In the genomic region with DNA sequence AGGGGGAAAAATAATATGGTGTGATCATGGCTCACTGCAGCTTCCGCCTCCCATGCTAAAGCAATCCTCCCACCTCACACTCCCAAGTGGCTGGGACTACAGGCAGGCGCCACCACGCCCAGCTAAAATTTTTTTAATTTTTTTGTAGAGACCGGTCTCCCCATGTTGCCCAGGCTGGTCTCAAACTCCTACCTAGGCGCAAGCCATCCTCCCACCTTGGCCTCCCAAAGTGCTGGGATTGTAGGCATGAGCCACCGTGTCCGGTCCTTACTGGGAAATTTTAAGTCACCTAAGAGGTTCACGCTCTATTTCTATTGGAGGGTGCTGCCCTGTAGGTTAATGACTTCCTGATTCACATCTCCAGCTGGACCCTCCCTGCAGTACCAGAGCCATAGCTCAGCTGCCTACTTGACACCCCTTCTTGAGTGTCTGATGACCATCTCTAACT, we compare ENCODE assay signal across 7 cellular contexts. TPM values are rescaled to one million over a fixed set of nuclear protein-coding genes. Genes with fewer than 3 reads are reported as not detected.
DNase-seq lines count a peak whose midpoint lies in the region; TF ChIP-seq lines count a peak whose summit lies in the region.

No MANE protein-coding gene starts in this region.

- peak overlapping the region; percentile 75 for H3K4me3 ChIP-seq in HEK293 (ENCODE audit: low read depth, low read length)
- H3K4me3 ChIP-seq in SJSA1 = peak overlapping the region; percentile 64
- H3K4me3 ChIP-seq in neutrophil (ENCODE audit: low read depth in 1 of 2, low read length in 1 of 2) = peak overlapping the region; percentile 81 to 93

- DNase-seq in SJSA1 (ENCODE audit: low read depth in 1 of 2, low spot score in 2 of 2) = no peak
- no peak for DNase-seq in epithelial cell of prostate (ENCODE audit: low read depth, low spot score)
- DNase-seq in NCI-H446 treated with DMSO at 0.1 percent for 48 hours (lab: John Stamatoyannopoulos, UW) = no peak
- no peak for DNase-seq in AG08395 (ENCODE audit: low spot score)
- no peak for DNase-seq in NK-92 (lab: John Stamatoyannopoulos, UW; ENCODE audit: unreplicated experiment)

- peaks cover 0 to 23% of the 10 kb centered on the region in 2 experiments; a peak in 2 of 3 replicates for H3K36me3 ChIP-seq in HEK293 (ENCODE audit: control insufficient read depth in 2 of 2, insufficient read depth in 1 of 2, low read length in 2 of 2)
- H3K36me3 ChIP-seq in SJSA1 = peaks cover 3% of the 10 kb centered on the region; the same call in 1 of the 2 replicates
- peaks cover under 1% of the 10 kb centered on the region for H3K36me3 ChIP-seq in neutrophil

- H3K4me1 ChIP-seq in HEK293 (ENCODE audit: control insufficient read depth, insufficient read depth, low read length) = peaks cover 8% of the 10 kb centered on the region
- peaks cover 14% of the 10 kb centered on the region for H3K4me1 ChIP-seq in SJSA1 (replicated peaks)
- H3K4me1 ChIP-seq in neutrophil (ENCODE audit: control insufficient read depth in 1 of 2, insufficient read depth in 1 of 2, low read depth in 1 of 2, low read length in 1 of 2) = peaks cover 21 to 24% of the 10 kb centered on the region in 2 experiments

- CTCF ChIA-PET in HEK293 (lab: Yijun Ruan, JAX) = interaction anchor here (0.6 to 1.6 kb wide), 6 partner anchors 11 to 740 kb away, joined by 3 to 5 read pairs (median 3); no protein-coding TSS in a partner anchor

- no peaks in the 10 kb centered on the region for H3K27me3 ChIP-seq in SJSA1 (replicated peaks)
- H3K27me3 ChIP-seq in neutrophil = no peaks in the 10 kb centered on the region

- TF ChIP-seq CTCF in HEK293 (tag by site-specific recombination; IDR thresholded peaks at IDR 0.05) (no peak), neutrophil (IDR thresholded peaks at IDR 0.05) (no peak)

- H3K9me3 ChIP-seq in HEK293 (ENCODE audit: control insufficient read depth, insufficient read depth, low read depth, low read length) (no peaks in the 10 kb centered on the region), SJSA1 (replicated peaks) (no peaks in the 10 kb centered on the region), neutrophil (no peaks in the 10 kb centered on the region)

- POLR2A ChIA-PET in HEK293 (lab: Yijun Ruan, JAX) = interaction anchor here (0.8 to 2.2 kb wide), 8 partner anchors 8 to 265 kb away, joined by 3 to 10 read pairs (median 4); a partner anchor contains a TSS

- H3K27ac ChIP-seq in HEK293 (ENCODE audit: extremely low read depth, low read depth, low read length) (no peak overlapping the region; the same call in 1 of the 2 replicates), SJSA1 (no peak overlapping the region), epithelial cell of prostate (peak overlapping the region; percentile 23), neutrophil (peak overlapping the region; percentile 68)

TF ChIP-seq in HEK293, 187 proteins besides CTCF, POLR2A, EP300 and RAD21:
- TF ChIP-seq, protein P1, sequence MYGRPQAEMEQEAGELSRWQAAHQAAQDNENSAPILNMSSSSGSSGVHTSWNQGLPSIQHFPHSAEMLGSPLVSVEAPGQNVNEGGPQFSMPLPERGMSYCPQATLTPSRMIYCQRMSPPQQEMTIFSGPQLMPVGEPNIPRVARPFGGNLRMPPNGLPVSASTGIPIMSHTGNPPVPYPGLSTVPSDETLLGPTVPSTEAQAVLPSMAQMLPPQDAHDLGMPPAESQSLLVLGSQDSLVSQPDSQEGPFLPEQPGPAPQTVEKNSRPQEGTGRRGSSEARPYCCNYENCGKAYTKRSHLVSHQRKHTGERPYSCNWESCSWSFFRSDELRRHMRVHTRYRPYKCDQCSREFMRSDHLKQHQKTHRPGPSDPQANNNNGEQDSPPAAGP (tag by site-specific recombination; IDR thresholded peaks at IDR 0.05) = peak; percentile 17; the same call in 1 of the 2 replicates
- TF ChIP-seq ZNF335 (tag by site-specific recombination; conservative IDR thresholded peaks at IDR 0.05) (peak; percentile 97), ZNF514 (tag by site-specific recombination; IDR thresholded peaks at IDR 0.05) (no peak), ZNF777 (tag by site-specific recombination; IDR thresholded peaks at IDR 0.05; ENCODE audit: borderline replicate concordance) (no peak), ZNF239 (tag by site-specific recombination; IDR thresholded peaks at IDR 0.05) (no peak), ZFHX2 (tag by site-specific recombination; conservative IDR thresholded peaks at IDR 0.05) (no peak; the same call in 1 of the 2 replicates), ZBTB7A (tag by site-specific recombination; IDR thresholded peaks at IDR 0.05; ENCODE audit: low read depth) (no peak), EGR2 (tag by site-specific recombination; IDR thresholded peaks at IDR 0.05; ENCODE audit: low read depth) (peak; percentile 39; the same call in 1 of the 2 replicates), SP7 (tag by site-specific recombination; IDR thresholded peaks at IDR 0.05) (no peak), KLF7 (tag by site-specific recombination; IDR thresholded peaks at IDR 0.05; ENCODE audit: borderline replicate concordance) (no peak), ZNF623 (tag by site-specific recombination; IDR thresholded peaks at IDR 0.05) (no peak), ZNF510 (tag by site-specific recombination; IDR thresholded peaks at IDR 0.05; ENCODE audit: insufficient replicate concordance) (no peak), TRIM28 (IDR thresholded peaks at IDR 0.05; ENCODE audit: borderline replicate concordance, low read length) (no peak), ZNF426 (tag by site-specific recombination; IDR thresholded peaks at IDR 0.05) (no peak), ZFP3 (tag by site-specific recombination; IDR thresholded peaks at IDR 0.05; ENCODE audit: low read depth) (peak; percentile 60), ZNF394 (tag by site-specific recombination; IDR thresholded peaks at IDR 0.05; ENCODE audit: borderline replicate concordance) (no peak)
- TF ChIP-seq, protein P2, sequence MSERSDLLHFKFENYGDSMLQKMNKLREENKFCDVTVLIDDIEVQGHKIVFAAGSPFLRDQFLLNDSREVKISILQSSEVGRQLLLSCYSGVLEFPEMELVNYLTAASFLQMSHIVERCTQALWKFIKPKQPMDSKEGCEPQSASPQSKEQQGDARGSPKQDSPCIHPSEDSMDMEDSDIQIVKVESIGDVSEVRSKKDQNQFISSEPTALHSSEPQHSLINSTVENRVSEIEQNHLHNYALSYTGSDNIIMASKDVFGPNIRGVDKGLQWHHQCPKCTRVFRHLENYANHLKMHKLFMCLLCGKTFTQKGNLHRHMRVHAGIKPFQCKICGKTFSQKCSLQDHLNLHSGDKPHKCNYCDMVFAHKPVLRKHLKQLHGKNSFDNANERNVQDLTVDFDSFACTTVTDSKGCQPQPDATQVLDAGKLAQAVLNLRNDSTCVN (tag by site-specific recombination; optimal IDR thresholded peaks at IDR 0.05) = no peak
- TF ChIP-seq, protein P3, sequence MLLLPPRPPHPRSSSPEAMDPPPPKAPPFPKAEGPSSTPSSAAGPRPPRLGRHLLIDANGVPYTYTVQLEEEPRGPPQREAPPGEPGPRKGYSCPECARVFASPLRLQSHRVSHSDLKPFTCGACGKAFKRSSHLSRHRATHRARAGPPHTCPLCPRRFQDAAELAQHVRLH (tag by site-specific recombination; IDR thresholded peaks at IDR 0.05) = no peak

RNA-seq across cellular contexts. Expression of a gene that starts 0.6 kb away (rescaled TPM):
- total RNA-seq in SJSA1 (2014; rRNA removed; shearing (Covaris generic)) = 35.6 and 41.7 TPM in 2 replicates

RNA-seq across cellular contexts. Expression of a gene that starts 41.6 kb away (rescaled TPM):
- 41.8 and 44.4 TPM in 2 replicates for total RNA-seq in SJSA1 (2014; rRNA removed; shearing (Covaris generic))

Comparison
In these comparisons a context has a peak if more than half of its experiments do, and no peak if none do; other contexts are left out.
1. H3K27ac ChIP-seq: peak in epithelial cell of prostate (single experiment) and neutrophil (single experiment); none in HEK293 (single experiment) and SJSA1 (single experiment).
2. Peak in every context shown above with its lines, with median percentiles within 50 percentile points of each other: H3K4me3 ChIP-seq.